Comparison of ENCODE assay signal across 8 cellular contexts in the genomic region with DNA sequence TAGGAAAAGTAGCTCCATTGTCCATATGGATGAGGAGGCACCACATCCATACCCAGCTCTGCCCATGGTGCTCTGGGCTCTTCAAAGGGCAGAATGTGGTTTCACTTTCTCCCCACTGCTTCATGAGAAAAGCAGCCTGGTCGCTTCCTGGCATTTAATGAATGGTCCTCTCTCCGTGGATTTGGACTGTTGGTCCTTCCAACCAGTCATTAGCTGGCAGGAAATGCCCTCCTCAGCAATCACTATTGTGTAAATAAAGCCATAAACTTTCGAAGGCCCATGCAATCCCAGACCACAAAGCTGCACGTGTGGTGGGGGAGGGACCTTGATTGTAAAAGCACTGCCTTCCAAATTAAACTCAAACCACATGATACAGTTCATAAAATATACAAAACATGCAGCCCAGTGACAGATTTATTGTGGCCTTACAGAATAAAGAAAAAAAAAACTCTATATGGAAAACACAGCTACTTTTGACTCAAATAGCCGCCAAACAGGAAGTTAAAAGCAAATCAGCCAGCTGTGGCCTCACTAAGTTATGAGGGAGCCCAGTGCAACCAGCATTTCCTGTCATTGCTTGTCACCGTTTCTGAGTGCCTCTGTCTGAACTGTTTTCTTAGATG. TPM values are rescaled to one million over a fixed set of nuclear protein-coding genes. Genes with fewer than 3 reads are reported as not detected.
A peak's percentile ranks its signal among the peaks of the same experiment; 100 is the strongest.
DNase-seq lines count a peak whose midpoint lies in the region; ATAC-seq and TF ChIP-seq lines count a peak whose summit lies in the region.

No MANE protein-coding gene starts in this region.

- DNase-seq in NCI-H146 (lab: John Stamatoyannopoulos, UW) (peak; percentile 37), NCI-H146 treated with DMSO at 0.1 percent for 48 hours (lab: John Stamatoyannopoulos, UW; ENCODE audit: unreplicated experiment) (no peak), H9 (no peak), T-helper 9 cell (peak; percentile 16), mucosa of descending colon (peak in 2 of 3 donors; percentile 48 to 78), tibial artery (no peak)

- H3K9me2 ChIP-seq in Loucy (replicated peaks; ENCODE audit: low read depth, low read length) = no peaks in the 10 kb centered on the region

- WGBS in H9 (ENCODE audit: extremely low coverage, insufficient read length, low lambda C conversion rate) = no CpG with 5 or more reads among the region's 6 CpGs

- no peaks in the 10 kb centered on the region for H3K9me3 Mint-ChIP-seq in H9
- H3K9me3 Mint-ChIP-seq in dendritic cell treated with granulocyte-macrophage colony-stimulating factor and Interleukin-4, amounts not matched to agents 40 ng/mL and 50 ng/mL, for 4 days = no peaks in the 10 kb centered on the region

- no peak overlapping the region for H2BK5ac ChIP-seq in H9 (ENCODE audit: insufficient read length, low read length)

- no peaks in the 10 kb centered on the region for H4K20me1 ChIP-seq in H9 (ENCODE audit: control insufficient read depth, insufficient read depth, insufficient read length)
- H4K20me1 ChIP-seq in Loucy (ENCODE audit: insufficient read depth, low read length, poor library complexity, severe bottlenecking) = no peaks in the 10 kb centered on the region

- H3K27ac Mint-ChIP-seq in H9 = peak overlapping the region; percentile 16 to 80 (median 35); a peak in 4 of 7 replicates
- peak overlapping the region; percentile 89 for H3K27ac Mint-ChIP-seq in dendritic cell treated with granulocyte-macrophage colony-stimulating factor and Interleukin-4, amounts not matched to agents 40 ng/mL and 50 ng/mL, for 4 days

- H3K36me3 Mint-ChIP-seq in H9 (ENCODE audit: insufficient read depth in 1 of 3, low read depth in 3 of 3) = no peaks in the 10 kb centered on the region
- H3K36me3 Mint-ChIP-seq in dendritic cell treated with granulocyte-macrophage colony-stimulating factor and Interleukin-4, amounts not matched to agents 40 ng/mL and 50 ng/mL, for 4 days (ENCODE audit: low read depth) = no peaks in the 10 kb centered on the region

- intact Hi-C loops in dendritic cell treated with granulocyte-macrophage colony-stimulating factor and Interleukin-4, amounts not matched to agents 40 ng/mL and 50 ng/mL, for 4 days (cut with micrococcal nuclease) = loop anchor here (10.0 kb wide), 1 partner anchor 666 kb away; no protein-coding TSS in a partner anchor
- intact Hi-C loops in mucosa of descending colon (cut with DNase I, micrococcal nuclease) (no loop called here), tibial artery (cut with DNase I; ENCODE audit: low total_unique reads) (no loop called here)

- no peak overlapping the region for H3T11ph ChIP-seq in H9 (ENCODE audit: low read length)

- H3K27me3 ChIP-seq in H9 (ENCODE audit: insufficient read depth, low read length) = no peaks in the 10 kb centered on the region
- no peaks in the 10 kb centered on the region for H3K27me3 ChIP-seq in Loucy (ENCODE audit: insufficient read depth, low read length, poor library complexity, severe bottlenecking)
- no peaks in the 10 kb centered on the region for H3K27me3 ChIP-seq in tibial artery

- H3K36me3 ChIP-seq in Loucy (ENCODE audit: insufficient read depth, low read length) = no peaks in the 10 kb centered on the region
- H3K36me3 ChIP-seq in mucosa of descending colon (ENCODE audit: low read depth) = no peaks in the 10 kb centered on the region
- no peaks in the 10 kb centered on the region for H3K36me3 ChIP-seq in tibial artery

- no peak overlapping the region for H2BK20ac ChIP-seq in H9 (ENCODE audit: low read depth, low read length, poor library complexity, severe bottlenecking)

- no peak overlapping the region for H2AK5ac ChIP-seq in H9 (ENCODE audit: insufficient read length, low read length)

- peak overlapping the region; percentile 34 for H3K18ac ChIP-seq in H9 (ENCODE audit: insufficient read length, low read depth, low read length)

- H3K23me2 ChIP-seq in H9 (ENCODE audit: insufficient read length, low read depth, low read length, poor library complexity, severe bottlenecking) = no peaks in the 10 kb centered on the region

- ATAC-seq in mucosa of descending colon = peak; percentile 86

- H3K23ac ChIP-seq in H9 (ENCODE audit: insufficient read length, low read depth, low read length) = no peak overlapping the region

- H3K9me3 ChIP-seq in H9 (ENCODE audit: control insufficient read depth, low read depth, low read length) (no peaks in the 10 kb centered on the region), Loucy (ENCODE audit: insufficient read depth, low read depth, low read length) (no peaks in the 10 kb centered on the region), mucosa of descending colon (no peaks in the 10 kb centered on the region), tibial artery (no peaks in the 10 kb centered on the region)

- 0 out of 2 replicates have a peak, but pooled peaks cover 13% of the 10 kb centered on the region for H3F3A ChIP-seq in Loucy (ENCODE audit: low read depth)

- H3K4me3 ChIP-seq in Loucy (ENCODE audit: low read length, poor library complexity, severe bottlenecking) (peak overlapping the region; percentile 77), mucosa of descending colon (no peak overlapping the region), tibial artery (peak overlapping the region; percentile 34 to 43)

- H3K56ac ChIP-seq in H9 (ENCODE audit: insufficient read length, low read depth, low read length) = no peak overlapping the region

- no peak overlapping the region for H3K14ac ChIP-seq in H9 (ENCODE audit: insufficient read depth, low read length)

- H3K4ac ChIP-seq in H9 (ENCODE audit: low read depth, low read length) = no peak overlapping the region

- H4K91ac ChIP-seq in H9 (ENCODE audit: insufficient read length, low read depth, low read length) = no peak overlapping the region

- H3K79me2 ChIP-seq in H9 (ENCODE audit: insufficient read depth, low read length) (no peaks in the 10 kb centered on the region), Loucy (ENCODE audit: insufficient read depth, low read length) (peaks cover 53% of the 10 kb centered on the region)

- H3K4me2 ChIP-seq in H9 (ENCODE audit: insufficient read depth, insufficient read length, low read length) = no peak overlapping the region
- H3K4me2 ChIP-seq in Loucy (ENCODE audit: low read depth, low read length, poor library complexity, severe bottlenecking) = peak overlapping the region; percentile 76

- TF ChIP-seq CTCF in H9 (conservative IDR thresholded peaks at IDR 0.05) (no peak), Loucy (conservative IDR thresholded peaks at IDR 0.05; ENCODE audit: low read length) (no peak), mucosa of descending colon (IDR thresholded peaks at IDR 0.05) (no peak), tibial artery (IDR thresholded peaks at IDR 0.05) (no peak)

- H3K9ac ChIP-seq in H9 (ENCODE audit: extremely low read depth, insufficient read length, low read length) (no peak overlapping the region), Loucy (ENCODE audit: low read depth, low read length, poor library complexity, severe bottlenecking) (peak overlapping the region; percentile 69)

- H3K4me3 Mint-ChIP-seq in H9 = no peak overlapping the region
- peak overlapping the region; percentile 62 for H3K4me3 Mint-ChIP-seq in dendritic cell treated with granulocyte-macrophage colony-stimulating factor and Interleukin-4, amounts not matched to agents 40 ng/mL and 50 ng/mL, for 4 days

- no peaks in the 10 kb centered on the region for H3K79me1 ChIP-seq in H9 (ENCODE audit: insufficient read depth, low read depth, low read length, poor library complexity, severe bottlenecking)

- H3K27me3 Mint-ChIP-seq in H9 (ENCODE audit: low read depth) = peaks cover 2% of the 10 kb centered on the region; the same call in 1 of the 2 replicates
- no peaks in the 10 kb centered on the region for H3K27me3 Mint-ChIP-seq in dendritic cell treated with granulocyte-macrophage colony-stimulating factor and Interleukin-4, amounts not matched to agents 40 ng/mL and 50 ng/mL, for 4 days

- no peak overlapping the region for H2BK120ac ChIP-seq in H9 (ENCODE audit: low read depth, low read length, poor library complexity, severe bottlenecking)

- H2AFZ ChIP-seq in H9 (ENCODE audit: low read length) (peak overlapping the region; percentile 1), Loucy (ENCODE audit: low read length) (no peak overlapping the region)

- H2BK15ac ChIP-seq in H9 (ENCODE audit: low read depth, low read length) = no peak overlapping the region

- H3K4me1 Mint-ChIP-seq in H9 = peaks cover 54 to 64% of the 10 kb centered on the region in 2 experiments
- H3K4me1 Mint-ChIP-seq in dendritic cell treated with granulocyte-macrophage colony-stimulating factor and Interleukin-4, amounts not matched to agents 40 ng/mL and 50 ng/mL, for 4 days (ENCODE audit: low read depth) = no peaks in the 10 kb centered on the region

- H3K27ac ChIP-seq in H9 (ENCODE audit: insufficient read length, low read depth, low read length) = peak overlapping the region; percentile 58
- H3K27ac ChIP-seq in tibial artery = peak overlapping the region; percentile 33 to 35

- H2BK12ac ChIP-seq in H9 (ENCODE audit: insufficient read length, low read depth, low read length) = no peak overlapping the region

- no peak overlapping the region for H4K5ac ChIP-seq in H9 (ENCODE audit: insufficient read length, low read depth, low read length)

- H3K4me1 ChIP-seq in H9 (ENCODE audit: insufficient read depth, low read length) (peaks cover 18% of the 10 kb centered on the region; the same call in 1 of the 2 replicates), Loucy (ENCODE audit: insufficient read depth, low read length, poor library complexity, severe bottlenecking) (peaks cover 43% of the 10 kb centered on the region), mucosa of descending colon (ENCODE audit: low read depth) (no peaks in the 10 kb centered on the region), tibial artery (peaks cover 0 to 6% (median 0%) of the 10 kb centered on the region in 4 donors)

- peak overlapping the region; percentile 33 for H4K8ac ChIP-seq in H9 (replicated peaks; ENCODE audit: insufficient read length, low read depth, low read length)

RNA-seq across cellular contexts. Expression of gene MBNL3, which starts 8.1 kb away (rescaled TPM):
- total RNA-seq in H9 (2021) = 2.4 and 2.6 TPM in 2 replicates
- total RNA-seq in mucosa of descending colon = 10 to 100 TPM; 17.2 to 51.4 (median 40.6) TPM

Comparison
In these comparisons a context has a peak if more than half of its experiments do, and no peak if none do; other contexts are left out.
1. DNase-seq: peak in NCI-H146 (single experiment), T-helper 9 cell (single experiment) and mucosa of descending colon (2 of 3); none in NCI-H146 treated with DMSO at 0.1 percent for 48 hours (single experiment), H9 (single experiment) and tibial artery (0 of 2).